Comparison of ENCODE assay signal across 8 cellular contexts in the genomic region with DNA sequence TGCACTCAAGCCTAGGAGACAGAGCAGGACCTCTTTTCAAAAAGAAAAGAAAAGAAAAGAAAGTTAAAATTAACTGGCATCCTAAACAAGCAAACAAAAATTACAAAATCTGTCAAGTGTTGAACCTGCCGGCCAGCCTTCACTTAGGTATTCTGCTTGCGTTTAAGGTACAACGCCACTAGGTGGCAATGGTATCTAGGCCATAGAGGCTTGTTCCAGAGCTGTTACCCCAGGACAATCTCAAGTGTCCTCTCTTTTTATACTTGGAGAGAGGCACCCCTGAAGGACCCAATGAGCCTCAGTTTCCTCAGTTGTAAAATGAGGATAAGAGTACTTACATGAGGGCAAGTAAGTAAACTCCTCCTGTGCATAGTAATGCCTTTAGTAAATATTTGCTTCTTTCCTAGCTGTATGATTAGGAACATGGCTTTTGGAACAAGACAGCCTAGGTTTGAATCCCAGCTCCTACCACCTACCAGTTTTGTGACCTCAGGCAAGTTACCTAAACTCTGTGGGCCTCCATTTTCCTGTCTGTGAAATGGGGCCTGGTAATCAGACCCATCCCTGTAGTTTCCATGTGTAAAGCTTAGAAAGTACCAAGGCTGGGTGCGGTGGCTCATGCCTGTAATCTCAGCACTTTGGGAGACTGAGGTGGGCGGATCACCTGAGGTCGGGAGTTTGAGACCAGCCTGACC. TPM values are rescaled to one million over a fixed set of nuclear protein-coding genes. Genes with fewer than 3 reads are reported as not detected.
DNase-seq lines count a peak whose midpoint lies in the region; ATAC-seq, FAIRE-seq and TF ChIP-seq lines count a peak whose summit lies in the region.

No MANE protein-coding gene starts in this region.

- intact Hi-C loops in body of pancreas (cut with DNase I) = loop anchor here (10.0 kb wide), 1 partner anchor 145 kb away; no protein-coding TSS in a partner anchor
- intact Hi-C loops in left colon (cut with DNase I, micrococcal nuclease) = no loop called here

- no peak for TF ChIP-seq POLR2A in body of pancreas (IDR thresholded peaks at IDR 0.05)

- peak; percentile 79 for FAIRE-seq in G401.6 (lab: Jason Lieb, UNC)

- H3K27me3 ChIP-seq in body of pancreas = no peaks in the 10 kb centered on the region

- H3K36me3 Mint-ChIP-seq in T-helper 17 cell (ENCODE audit: low read depth) = no peaks in the 10 kb centered on the region

- H3K36me3 ChIP-seq in body of pancreas (replicated peaks in 1 of 2; ENCODE audit: insufficient read depth in 1 of 2, low read depth in 2 of 2) = no peaks in the 10 kb centered on the region

- peaks cover under 1% of the 10 kb centered on the region for H3K4me1 Mint-ChIP-seq in T-helper 17 cell

- peak; percentile 22 to 79 (median 72) for TF ChIP-seq CTCF in body of pancreas (IDR thresholded peaks at IDR 0.05)

- H3K27me3 Mint-ChIP-seq in T-helper 17 cell = peaks cover 10% of the 10 kb centered on the region

- ATAC-seq in T-helper 17 cell (peak; percentile 80), body of pancreas (peak; percentile 86), left colon (peak; percentile 80), GM18861 (IDR thresholded peaks at IDR 0.05; ENCODE audit: unreplicated experiment) (no peak), HG03521 (IDR thresholded peaks at IDR 0.05; ENCODE audit: unreplicated experiment) (no peak)

- no peak overlapping the region for H3K4me3 Mint-ChIP-seq in T-helper 17 cell

- no peak overlapping the region for H3K4me3 ChIP-seq in body of pancreas

- no peak overlapping the region for H3K27ac Mint-ChIP-seq in T-helper 17 cell

- peaks cover 4% of the 10 kb centered on the region for H3K4me1 ChIP-seq in body of pancreas

- WGBS in body of pancreas, 2 donors = 26 to 35% methylated on average over 6 of the region's 6 CpGs

- no peak overlapping the region for H3K27ac ChIP-seq in body of pancreas

- peak; percentile 44 for DNase-seq in M059J (ENCODE audit: low read depth)
- DNase-seq in T-helper 17 cell = peak in 1 of 3 donors; percentile 29
- DNase-seq in body of pancreas = peak; percentile 62 to 77 (median 66)
- DNase-seq in left colon = peak in 1 of 2 donors; percentile 47
- peak; percentile 11 for DNase-seq in stimulated activated CD8-positive, alpha-beta memory T cell treated with anti-CD3 and anti-CD28 coated beads, Interleukin-4, amount 100 ng/mL, for 24 hours (ENCODE audit: low read depth)

- H3K9me3 ChIP-seq in T-helper 17 cell (ENCODE audit: control insufficient read depth, low read length, poor library complexity, severe bottlenecking) (no peaks in the 10 kb centered on the region), body of pancreas (no peaks in the 10 kb centered on the region)

RNA-seq across cellular contexts. Expression of a gene that starts 5.8 kb away (rescaled TPM):
- total RNA-seq in M059J (2014; rRNA removed; shearing (Covaris generic)) = 0.20 TPM in 1 of 2 replicates, not detected in the other
- total RNA-seq in T-helper 17 cell (under 1 TPM; 0.40 to 0.50 TPM), body of pancreas (under 1 TPM in 1 of 2 donors, not detected in 1; 0.52 TPM), left colon (under 1 TPM in 1 of 2 donors, not detected in 1; 0.34 TPM)

RNA-seq across cellular contexts. Expression of a gene that starts 34.2 kb away (rescaled TPM):
- total RNA-seq in M059J (2014; rRNA removed; shearing (Covaris generic)) = 3,564 and 4,124 TPM in 2 replicates
- total RNA-seq in T-helper 17 cell = 1,000 to 10,000 TPM; 2,447 to 2,547 TPM
- total RNA-seq in body of pancreas = 1,000 to 10,000 TPM; 1,206 to 1,361 TPM
- total RNA-seq in left colon = 100 to 1,000 TPM; 904 to 935 TPM

Comparison
In these comparisons a context has a peak if more than half of its experiments do, and no peak if none do; other contexts are left out.
1. ATAC-seq: peak in T-helper 17 cell (single experiment), body of pancreas (single experiment) and left colon (single experiment); none in GM18861 (single experiment) and HG03521 (single experiment).